1 cellular context compared by ENCODE assay signal in the genomic region with DNA sequence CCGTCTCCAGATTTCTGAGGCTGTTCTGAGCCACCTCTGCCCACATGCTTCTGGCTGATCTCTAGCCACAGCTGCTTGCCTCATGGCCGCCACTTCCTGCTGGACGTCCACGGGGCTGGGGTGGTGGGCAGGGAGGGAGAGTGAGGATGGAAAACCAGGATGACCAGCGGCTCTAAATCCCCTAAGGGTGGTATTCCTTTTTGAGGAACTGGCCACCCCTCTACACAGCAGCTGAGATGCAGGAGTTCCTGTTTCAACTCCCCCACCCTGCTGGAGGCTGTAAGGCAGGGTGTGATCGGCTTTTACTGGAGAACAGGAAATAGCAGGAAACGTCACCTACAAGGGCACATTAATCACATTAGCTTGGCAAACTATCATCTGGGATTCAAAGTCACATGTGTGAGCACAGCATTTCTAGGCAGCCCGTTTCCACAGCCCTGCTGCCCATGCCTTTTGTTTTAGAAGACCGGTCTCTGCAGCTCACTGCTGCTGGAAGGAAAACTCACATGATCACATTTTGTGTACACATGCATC.
TF ChIP-seq lines count a peak whose summit lies in the region.

No MANE protein-coding gene starts in this region.

TF ChIP-seq in GM23338, 12 proteins besides CTCF, POLR2A, EP300 and RAD21 (continued from another document):
- TF ChIP-seq, protein P1, sequence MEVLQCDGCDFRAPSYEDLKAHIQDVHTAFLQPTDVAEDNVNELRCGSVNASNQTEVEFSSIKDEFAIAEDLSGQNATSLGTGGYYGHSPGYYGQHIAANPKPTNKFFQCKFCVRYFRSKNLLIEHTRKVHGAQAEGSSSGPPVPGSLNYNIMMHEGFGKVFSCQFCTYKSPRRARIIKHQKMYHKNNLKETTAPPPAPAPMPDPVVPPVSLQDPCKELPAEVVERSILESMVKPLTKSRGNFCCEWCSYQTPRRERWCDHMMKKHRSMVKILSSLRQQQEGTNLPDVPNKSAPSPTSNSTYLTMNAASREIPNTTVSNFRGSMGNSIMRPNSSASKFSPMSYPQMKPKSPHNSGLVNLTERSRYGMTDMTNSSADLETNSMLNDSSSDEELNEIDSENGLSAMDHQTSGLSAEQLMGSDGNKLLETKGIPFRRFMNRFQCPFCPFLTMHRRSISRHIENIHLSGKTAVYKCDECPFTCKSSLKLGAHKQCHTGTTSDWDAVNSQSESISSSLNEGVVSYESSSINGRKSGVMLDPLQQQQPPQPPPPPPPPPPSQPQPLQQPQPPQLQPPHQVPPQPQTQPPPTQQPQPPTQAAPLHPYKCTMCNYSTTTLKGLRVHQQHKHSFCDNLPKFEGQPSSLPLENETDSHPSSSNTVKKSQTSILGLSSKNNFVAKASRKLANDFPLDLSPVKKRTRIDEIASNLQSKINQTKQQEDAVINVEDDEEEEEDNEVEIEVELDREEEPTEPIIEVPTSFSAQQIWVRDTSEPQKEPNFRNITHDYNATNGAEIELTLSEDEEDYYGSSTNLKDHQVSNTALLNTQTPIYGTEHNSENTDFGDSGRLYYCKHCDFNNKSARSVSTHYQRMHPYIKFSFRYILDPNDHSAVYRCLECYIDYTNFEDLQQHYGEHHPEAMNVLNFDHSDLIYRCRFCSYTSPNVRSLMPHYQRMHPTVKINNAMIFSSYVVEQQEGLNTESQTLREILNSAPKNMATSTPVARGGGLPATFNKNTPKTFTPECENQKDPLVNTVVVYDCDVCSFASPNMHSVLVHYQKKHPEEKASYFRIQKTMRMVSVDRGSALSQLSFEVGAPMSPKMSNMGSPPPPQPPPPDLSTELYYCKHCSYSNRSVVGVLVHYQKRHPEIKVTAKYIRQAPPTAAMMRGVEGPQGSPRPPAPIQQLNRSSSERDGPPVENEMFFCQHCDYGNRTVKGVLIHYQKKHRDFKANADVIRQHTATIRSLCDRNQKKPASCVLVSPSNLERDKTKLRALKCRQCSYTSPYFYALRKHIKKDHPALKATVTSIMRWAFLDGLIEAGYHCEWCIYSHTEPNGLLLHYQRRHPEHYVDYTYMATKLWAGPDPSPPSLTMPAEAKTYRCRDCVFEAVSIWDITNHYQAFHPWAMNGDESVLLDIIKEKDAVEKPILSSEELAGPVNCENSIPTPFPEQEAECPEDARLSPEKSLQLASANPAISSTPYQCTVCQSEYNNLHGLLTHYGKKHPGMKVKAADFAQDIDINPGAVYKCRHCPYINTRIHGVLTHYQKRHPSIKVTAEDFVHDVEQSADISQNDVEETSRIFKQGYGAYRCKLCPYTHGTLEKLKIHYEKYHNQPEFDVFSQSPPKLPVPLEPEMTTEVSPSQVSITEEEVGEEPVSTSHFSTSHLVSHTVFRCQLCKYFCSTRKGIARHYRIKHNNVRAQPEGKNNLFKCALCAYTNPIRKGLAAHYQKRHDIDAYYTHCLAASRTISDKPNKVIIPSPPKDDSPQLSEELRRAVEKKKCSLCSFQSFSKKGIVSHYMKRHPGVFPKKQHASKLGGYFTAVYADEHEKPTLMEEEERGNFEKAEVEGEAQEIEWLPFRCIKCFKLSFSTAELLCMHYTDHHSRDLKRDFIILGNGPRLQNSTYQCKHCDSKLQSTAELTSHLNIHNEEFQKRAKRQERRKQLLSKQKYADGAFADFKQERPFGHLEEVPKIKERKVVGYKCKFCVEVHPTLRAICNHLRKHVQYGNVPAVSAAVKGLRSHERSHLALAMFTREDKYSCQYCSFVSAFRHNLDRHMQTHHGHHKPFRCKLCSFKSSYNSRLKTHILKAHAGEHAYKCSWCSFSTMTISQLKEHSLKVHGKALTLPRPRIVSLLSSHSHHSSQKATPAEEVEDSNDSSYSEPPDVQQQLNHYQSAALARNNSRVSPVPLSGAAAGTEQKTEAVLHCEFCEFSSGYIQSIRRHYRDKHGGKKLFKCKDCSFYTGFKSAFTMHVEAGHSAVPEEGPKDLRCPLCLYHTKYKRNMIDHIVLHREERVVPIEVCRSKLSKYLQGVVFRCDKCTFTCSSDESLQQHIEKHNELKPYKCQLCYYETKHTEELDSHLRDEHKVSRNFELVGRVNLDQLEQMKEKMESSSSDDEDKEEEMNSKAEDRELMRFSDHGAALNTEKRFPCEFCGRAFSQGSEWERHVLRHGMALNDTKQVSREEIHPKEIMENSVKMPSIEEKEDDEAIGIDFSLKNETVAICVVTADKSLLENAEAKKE (CRISPR knock-in tag; IDR thresholded peaks at IDR 0.05): no peak
- TF ChIP-seq CREB1 (CRISPR knock-in tag; IDR thresholded peaks at IDR 0.05; ENCODE audit: low read depth) (no peak), ZNF331 (CRISPR knock-in tag; IDR thresholded peaks at IDR 0.05; ENCODE audit: low read depth) (no peak), STAT1 (IDR thresholded peaks at IDR 0.05; ENCODE audit: unreplicated experiment) (no peak), JUNB (IDR thresholded peaks at IDR 0.05; ENCODE audit: unreplicated experiment) (no peak), NANOG (IDR thresholded peaks at IDR 0.05; ENCODE audit: borderline replicate concordance) (no peak)
